20 cellular contexts compared by ENCODE assay signal in genomic region chr22:48666620-48667019, GRCh38.
DNase-seq lines count a peak whose midpoint lies in the region; ATAC-seq, FAIRE-seq and TF ChIP-seq lines count a peak whose summit lies in the region.
"Had no signal": no experiment of that assay in that cellular context is flagged by ENCODE, and none has a peak within 500 bp of the region (broad histone marks: within the 10 kb centered on the region; RNA-seq: fewer than 3 reads in every experiment).

No MANE protein-coding gene starts in this region.

- H2BK120ac ChIP-seq in neuronal stem cell (ENCODE audit: low read depth, low read length), result no peak overlapping the region

- H3K27ac Mint-ChIP-seq in astrocyte (ENCODE audit: unreplicated experiment), result peak overlapping the region; percentile 62
- H3K27ac Mint-ChIP-seq: CD4-positive, alpha-beta memory T cell had no signal

- no peak overlapping the region for H3K9ac ChIP-seq in astrocyte (ENCODE audit: low read length)
- H3K9ac ChIP-seq in neuronal stem cell (ENCODE audit: low read depth, low read length, poor library complexity), result no peak overlapping the region

- peak; percentile 6 for DNase-seq in Right ventricle myocardium superior
- no peak for DNase-seq in left cardiac atrium
- peak; percentile 29 for DNase-seq in Daoy (ENCODE audit: low read depth)
- no peak for DNase-seq in astrocyte (ENCODE audit: low read depth)
- no peak for DNase-seq in neuronal stem cell (ENCODE audit: low spot score)
- DNase-seq in amniotic stem cell (lab: John Stamatoyannopoulos, UW), result no peak
- DNase-seq in RKO (ENCODE audit: low spot score), result no peak
- no peak for DNase-seq in NCI-H526 treated with DMSO at 0.1 percent for 48 hours (lab: John Stamatoyannopoulos, UW)
- DNase-seq: 8988T; C1 segment of cervical spinal cord; Calu3; CD4-positive, alpha-beta memory T cell; COR-L47; DMS53; GOT3; H7; HCEC 1CT had no signal

- H3K4me1 ChIP-seq in astrocyte (ENCODE audit: insufficient read depth, low read length) (no peaks in the 10 kb centered on the region), neuronal stem cell (ENCODE audit: control insufficient read depth in 2 of 2, insufficient read depth in 1 of 2, low read depth in 1 of 2, low read length in 2 of 2) (no peaks in the 10 kb centered on the region)
- H3K4me1 ChIP-seq: A549 had no signal

- H4K91ac ChIP-seq in neuronal stem cell (ENCODE audit: low read depth, low read length, poor library complexity), result no peak overlapping the region

- H2BK5ac ChIP-seq in neuronal stem cell (ENCODE audit: low read length), result peak overlapping the region; percentile 49

- peaks cover 2% of the 10 kb centered on the region for H3K79me1 ChIP-seq in neuronal stem cell (ENCODE audit: low read depth, low read length)

- H3K79me2 ChIP-seq in astrocyte (ENCODE audit: insufficient read depth, low read length), result no peaks in the 10 kb centered on the region

- H3K4me3 ChIP-seq in astrocyte (ENCODE audit: insufficient read depth, low read depth, low read length) (no peak overlapping the region), neuronal stem cell (ENCODE audit: low read length in 2 of 2) (no peak overlapping the region)
- H3K4me3 ChIP-seq: A549 had no signal

- ATAC-seq in Right ventricle myocardium superior (ENCODE audit: poor library complexity) (no peak), left cardiac atrium (no peak)
- ATAC-seq: A549 had no signal

- no peak for TF ChIP-seq CTCF in astrocyte (IDR thresholded peaks at IDR 0.05; ENCODE audit: insufficient read depth, low read depth, low read length)

- no peak overlapping the region for H2AK5ac ChIP-seq in neuronal stem cell (ENCODE audit: low read depth, low read length)

- no peak overlapping the region for H2BK12ac ChIP-seq in neuronal stem cell (ENCODE audit: low read length)

- no peaks in the 10 kb centered on the region for H3K36me3 ChIP-seq in astrocyte (ENCODE audit: insufficient read depth, low read length)
- peaks cover 0 to 1% of the 10 kb centered on the region in 2 donors for H3K36me3 ChIP-seq in neuronal stem cell (replicated peaks in 1 of 2; ENCODE audit: control insufficient read depth in 2 of 2, insufficient read depth in 2 of 2, low read length in 2 of 2)

- WGBS in neuronal stem cell (ENCODE audit: extremely low coverage in 2 of 2, insufficient read length in 2 of 2, insufficient replicate concordance in 1 of 2), 2 donors, result no CpG with 5 or more reads among the region's 9 CpGs

- no peaks in the 10 kb centered on the region for H4K20me1 ChIP-seq in astrocyte (ENCODE audit: insufficient read depth, low read length)

- H3K36me3 Mint-ChIP-seq in astrocyte (ENCODE audit: low read depth, unreplicated experiment), result peaks cover 6% of the 10 kb centered on the region
- H3K36me3 Mint-ChIP-seq: CD4-positive, alpha-beta memory T cell had no signal

- no peak overlapping the region for H2AFZ ChIP-seq in astrocyte (ENCODE audit: low read depth, low read length)
- no peak overlapping the region for H2AFZ ChIP-seq in neuronal stem cell (ENCODE audit: low read length)

- H3K14ac ChIP-seq in neuronal stem cell (ENCODE audit: low read length), result no peak overlapping the region

- H3K9me3 Mint-ChIP-seq in astrocyte (ENCODE audit: unreplicated experiment), result peaks cover 9% of the 10 kb centered on the region

- H3K18ac ChIP-seq in neuronal stem cell (ENCODE audit: low read length), result peak overlapping the region; percentile 15

- H3K4ac ChIP-seq in neuronal stem cell (ENCODE audit: low read length), result no peak overlapping the region

- no peak overlapping the region for H2BK15ac ChIP-seq in neuronal stem cell (ENCODE audit: low read length)

- H3K4me2 ChIP-seq in astrocyte (ENCODE audit: low read length) (no peak overlapping the region), neuronal stem cell (ENCODE audit: insufficient read depth, low read length, poor library complexity, severe bottlenecking) (no peak overlapping the region)
- H3K4me2 ChIP-seq: A549 had no signal

- no peak for FAIRE-seq in astrocyte (lab: Jason Lieb, UNC)
- FAIRE-seq: A549, G401.6, GM12892 had no signal

- H3K23ac ChIP-seq in neuronal stem cell (ENCODE audit: low read depth, low read length, poor library complexity), result peak overlapping the region; percentile 39

- peaks cover 4% of the 10 kb centered on the region for H3K9me3 ChIP-seq in astrocyte (ENCODE audit: insufficient read depth, low read depth, low read length)
- H3K9me3 ChIP-seq in neuronal stem cell (replicated peaks in 1 of 2; ENCODE audit: control insufficient read depth in 2 of 2, insufficient read depth in 1 of 2, low read depth in 1 of 2, low read length in 2 of 2), result peaks cover 8 to 10% of the 10 kb centered on the region in 2 donors

- H3K27ac ChIP-seq in astrocyte (ENCODE audit: low read depth, low read length) (no peak overlapping the region), neuronal stem cell (replicated peaks; ENCODE audit: low read length) (no peak overlapping the region)
- H3K27ac ChIP-seq: A549 had no signal

- H3K27me3 Mint-ChIP-seq in astrocyte (ENCODE audit: low read depth, unreplicated experiment), result no peaks in the 10 kb centered on the region
- H3K27me3 Mint-ChIP-seq: CD4-positive, alpha-beta memory T cell had no signal

- H4K8ac ChIP-seq in neuronal stem cell (ENCODE audit: low read depth, low read length), result no peak overlapping the region

- intact Hi-C loops in Right ventricle myocardium superior (cut with DNase I), result no loop called here
- intact Hi-C loops in left cardiac atrium (cut with DNase I), result no loop called here

- peaks cover 10% of the 10 kb centered on the region for H3K4me1 Mint-ChIP-seq in astrocyte (ENCODE audit: low read depth, unreplicated experiment)
- H3K4me1 Mint-ChIP-seq: CD4-positive, alpha-beta memory T cell had no signal

- H3K27me3 ChIP-seq in astrocyte (ENCODE audit: insufficient read depth, low read length) (no peaks in the 10 kb centered on the region), neuronal stem cell (ENCODE audit: control insufficient read depth in 3 of 3, insufficient read depth in 3 of 3, low read depth in 1 of 3, low read length in 3 of 3) (no peaks in the 10 kb centered on the region)

- H3K4me3 Mint-ChIP-seq in astrocyte (ENCODE audit: unreplicated experiment), result no peak overlapping the region
- H3K4me3 Mint-ChIP-seq: CD4-positive, alpha-beta memory T cell had no signal

Comparison
In these comparisons a context has a peak if more than half of its experiments do, and no peak if none do; other contexts are left out.
1. DNase-seq: peak in Right ventricle myocardium superior (single experiment) and Daoy (single experiment); none in left cardiac atrium (single experiment), astrocyte (single experiment), neuronal stem cell (single experiment), amniotic stem cell (single experiment), RKO (single experiment) and NCI-H526 treated with DMSO at 0.1 percent for 48 hours (single experiment).